Comparison of ENCODE assay signal across 8 cellular contexts in the genomic region with DNA sequence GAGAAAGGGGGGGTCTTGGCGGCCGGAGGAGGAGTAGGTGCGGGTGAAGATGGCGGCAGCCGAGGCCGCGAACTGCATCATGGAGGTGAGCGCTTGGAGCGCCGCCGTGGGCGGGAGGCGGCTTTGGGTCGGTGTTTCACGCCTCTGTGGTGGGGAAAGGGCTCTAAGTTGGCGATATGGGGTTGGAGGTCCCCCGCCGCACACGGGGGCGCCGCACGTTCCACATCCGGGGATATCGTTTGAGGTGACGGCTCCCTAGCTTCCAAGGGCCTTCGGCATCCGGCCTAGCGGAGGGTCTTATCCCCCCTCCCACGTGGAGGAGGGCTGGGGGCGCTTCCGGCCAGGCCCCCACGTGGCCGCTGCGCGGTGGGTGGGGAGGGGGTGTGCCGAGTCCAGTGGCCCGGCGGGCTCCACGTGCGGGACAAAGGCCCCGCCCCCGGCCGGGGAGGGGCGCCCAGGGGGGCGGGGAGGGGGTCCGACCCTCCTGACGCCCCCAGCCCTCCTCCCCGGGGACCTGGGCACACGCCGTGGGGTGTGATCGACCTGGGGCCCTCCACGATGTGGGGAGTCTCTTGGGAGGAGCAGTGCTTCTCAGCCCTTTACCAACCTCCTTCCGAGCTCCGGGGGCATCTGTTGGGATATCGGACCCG. TPM values are rescaled to one million over a fixed set of nuclear protein-coding genes. Genes with fewer than 3 reads are reported as not detected.
DNase-seq lines count a peak whose midpoint lies in the region; TF ChIP-seq lines count a peak whose summit lies in the region.

Gene PRMT1 (plus strand): TSS at position 40 of the 650 bp plus-strand sequence. CDS start 10 bp downstream, at position 50.

- peaks cover 0 to 28% (median 12%) of the 10 kb centered on the region in 6 donors for H3K36me3 ChIP-seq in spleen

- H3K27me3 ChIP-seq in AG04450 (ENCODE audit: control insufficient read depth, insufficient read depth, low read length), result no peaks in the 10 kb centered on the region
- no peaks in the 10 kb centered on the region for H3K27me3 ChIP-seq in spleen (replicated peaks in 1 of 7)

- POLR2A ChIA-PET in AG04450 (lab: Yijun Ruan, JAX) (interaction anchor here (1.0 to 2.8 kb wide), 6 partner anchors 12 to 200 kb away, joined by 3 to 18 read pairs (median 8); partner anchors contain the start of genes ADM5, AKT1S1, CPT1C and PRR12), MCF 10A (lab: Yijun Ruan, JAX) (interaction anchor here (0.7 to 8.4 kb wide), 23 partner anchors 10 to 707 kb away, joined by 3 to 121 read pairs (median 7); partner anchors contain the start of genes ADM5, AKT1S1, AP2A1 and BCL2L12)

- H3K4me3 ChIP-seq in AG04450 (ENCODE audit: low read depth, low read length), result peak within 1 kb of the TSS; percentile 98
- H3K4me3 ChIP-seq in spleen, result peak within 1 kb of the TSS; percentile 88 to 100 (median 98)

- H3K9me3 ChIP-seq in AG04450 (ENCODE audit: control insufficient read depth, insufficient read depth, low read length), result peaks cover 4% of the 10 kb centered on the region; the same call in 1 of the 2 replicates
- no peaks in the 10 kb centered on the region for H3K9me3 ChIP-seq in spleen

- peak within 1 kb of the TSS; percentile 94 for H3K27ac ChIP-seq in AG04450 (ENCODE audit: low read depth, low read length)
- peak within 1 kb of the TSS; percentile 89 to 97 (median 94) for H3K27ac ChIP-seq in spleen

- H3K4me3 Mint-ChIP-seq in MCF 10A (ENCODE audit: unreplicated experiment), result peak within 1 kb of the TSS; percentile 96

- no peaks in the 10 kb centered on the region for H3K27me3 Mint-ChIP-seq in MCF 10A (ENCODE audit: insufficient read depth, unreplicated experiment)

- TF ChIP-seq CTCF in AG04450 (IDR thresholded peaks at IDR 0.05; ENCODE audit: low read depth, low read length) (no peak), MCF 10A (IDR thresholded peaks at IDR 0.05; ENCODE audit: unreplicated experiment) (no peak), spleen (IDR thresholded peaks at IDR 0.05 in 8 of 11, conservative IDR thresholded peaks at IDR 0.05 in 3 of 11) (no peak)

- CTCF ChIA-PET in AG04450 (lab: Charles Lee), result interaction anchor here (1.2 to 1.8 kb wide), 2 partner anchors 13 to 131 kb away, joined by 4 read pairs; no protein-coding TSS in a partner anchor
- CTCF ChIA-PET in MCF 10A (lab: Yijun Ruan, JAX), result interaction anchor here (0.6 to 1.1 kb wide), 5 partner anchors 17 to 170 kb away, joined by 3 to 4 read pairs (median 4); no protein-coding TSS in a partner anchor

- no peak for DNase-seq in AG04450 (ENCODE audit: low read depth, low spot score)
- DNase-seq in SK-MEL-5 (ENCODE audit: low read depth, low spot score), result peak; percentile 51
- DNase-seq in MCF 10A (ENCODE audit: unreplicated experiment), result no peak
- peak; percentile 20 for DNase-seq in iris pigment epithelial cell (ENCODE audit: low read depth)
- DNase-seq in spleen, result peak; percentile 92
- no peak for DNase-seq in NCI-H526 treated with DMSO at 0.1 percent for 48 hours (lab: John Stamatoyannopoulos, UW)
- DNase-seq in NOMO-1 (lab: John Stamatoyannopoulos, UW; ENCODE audit: unreplicated experiment in 2 of 2), result no peak

- peak within 1 kb of the TSS; percentile 99 for H3K27ac Mint-ChIP-seq in MCF 10A (ENCODE audit: low read depth, unreplicated experiment)

- H3K4me1 Mint-ChIP-seq in MCF 10A (ENCODE audit: insufficient read depth, unreplicated experiment), result peaks cover 15% of the 10 kb centered on the region

- H3K36me3 Mint-ChIP-seq in MCF 10A (ENCODE audit: insufficient read depth, unreplicated experiment), result peaks cover 46% of the 10 kb centered on the region

- 0 to 2% (median 1%) methylated on average over 11 to 56 of the region's 56 CpGs for WGBS in spleen, 5 donors

- peaks cover 23 to 86% (median 50%) of the 10 kb centered on the region in 6 donors for H3K4me1 ChIP-seq in spleen

- H3K9me3 Mint-ChIP-seq in MCF 10A (ENCODE audit: unreplicated experiment), result no peaks in the 10 kb centered on the region

- TSS peak; percentile 51 for BruUV-seq in MCF 10A (replicated peaks; lab: Mats Ljungman, UMichigan)

- intact Hi-C loops in MCF 10A (cut with micrococcal nuclease), result loop anchor here (5.0 to 10.0 kb wide), 3 partner anchors 85 to 177 kb away; partner anchors contain the start of genes AP2A1, PRR12 and PTOV1
- intact Hi-C loops in spleen (cut with DNase I; ENCODE audit: low total_unique reads), result loop anchor here (10.0 kb wide), 1 partner anchor 103 kb away; no protein-coding TSS in a partner anchor

- in situ Hi-C loops in SK-MEL-5 (cut with HindIII; ENCODE audit: low pct_unique_long_range_greater_than_20kb, low sequenced_read_pairs), result no loop called here

- TF ChIP-seq POLR2A in GM19193 (IDR thresholded peaks at IDR 0.05; ENCODE audit: extremely low read depth, insufficient read depth, insufficient read length), result peak; percentile 89
- peak; percentile 8 to 71 (median 56) for TF ChIP-seq POLR2A in spleen (IDR thresholded peaks at IDR 0.05)

RNA-seq across cellular contexts. Expression of gene PRMT1, which starts in this region (rescaled TPM):
- polyA plus RNA-seq in AG04450 (2011; rRNA removed) (287 and 305 TPM in 2 replicates), spleen (100 to 1,000 TPM; 114 to 175 (median 134) TPM)
- polyA minus RNA-seq in AG04450 (2011; rRNA and poly(A)+ RNA removed), result 393 and 556 TPM in 2 replicates
- 204 and 211 TPM in 2 replicates for total RNA-seq in SK-MEL-5 (2014; rRNA removed; shearing (Covaris generic))
- polyA plus RNA-seq in SK-MEL-5 (2015; cell fraction: cytosol; rRNA removed), result 152 and 162 TPM in 2 replicates
- polyA plus RNA-seq in SK-MEL-5 (2015; cell fraction: nucleus; rRNA removed), result 193 and 199 TPM in 2 replicates
- total RNA-seq in MCF 10A (2022) (236 and 304 TPM in 2 replicates), spleen (100 to 1,000 TPM; 108 to 136 (median 115) TPM)

Comparison
In these comparisons a context has a peak if more than half of its experiments do, and no peak if none do; other contexts are left out.
1. DNase-seq: peak in SK-MEL-5 (single experiment), iris pigment epithelial cell (single experiment) and spleen (single experiment); none in AG04450 (single experiment), MCF 10A (single experiment), NCI-H526 treated with DMSO at 0.1 percent for 48 hours (single experiment) and NOMO-1 (0 of 2).